Comparison of ENCODE assay signal across 13 cellular contexts in the genomic region with DNA sequence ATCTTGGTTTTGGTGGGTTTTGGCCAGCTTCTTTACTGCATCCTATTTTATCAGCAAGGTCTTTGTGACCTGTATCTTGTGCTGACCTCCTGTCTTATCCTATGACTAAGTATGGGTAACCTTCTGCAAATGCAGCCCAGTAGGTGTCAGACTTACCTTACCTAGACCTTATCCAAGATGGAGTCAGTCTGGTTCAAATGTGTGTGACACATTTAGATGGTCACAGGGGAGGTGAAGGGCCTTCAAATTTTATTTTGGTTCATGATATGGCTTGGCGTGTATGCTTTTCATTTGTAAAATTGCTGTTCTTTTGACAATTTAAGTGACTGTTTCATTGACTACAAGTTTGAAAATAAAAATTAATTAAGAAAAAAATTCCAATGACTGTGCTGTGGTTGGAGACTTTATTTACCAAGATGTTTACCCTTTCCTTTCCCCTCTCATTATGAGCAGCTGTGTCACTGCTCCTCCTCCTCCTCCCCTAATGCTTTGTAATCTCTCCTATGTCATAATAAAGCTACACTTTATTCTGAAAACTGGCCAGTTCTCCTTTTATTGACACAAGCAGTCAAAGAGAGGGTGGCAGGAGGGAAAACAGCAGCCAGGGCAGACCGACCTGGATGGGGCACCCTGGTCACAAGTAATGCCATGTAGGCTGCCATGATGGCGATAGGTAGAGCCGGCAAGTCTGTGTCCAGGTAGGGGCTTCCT. TPM values are rescaled to one million over a fixed set of nuclear protein-coding genes. Genes with fewer than 3 reads are reported as not detected.
DNase-seq lines count a peak whose midpoint lies in the region; ATAC-seq and TF ChIP-seq lines count a peak whose summit lies in the region.
"Had no signal": no experiment of that assay in that cellular context is flagged by ENCODE, and none has a peak within 500 bp of the region (broad histone marks: within the 10 kb centered on the region; RNA-seq: fewer than 3 reads in every experiment).

No MANE protein-coding gene starts in this region.

- ATAC-seq in WTC11 (no peak), left lung (peak; percentile 34), GM21529 (IDR thresholded peaks at IDR 0.05; ENCODE audit: unreplicated experiment) (no peak)
- no peak for ATAC-seq in natural killer cell treated with Interleukin-12 subunit alpha and Interleukin-12 subunit beta and Interleukin-15 and Interleukin-18, amount 100 ng/mL, for 72 hours
- ATAC-seq: Panc1 had no signal

- no peak overlapping the region for H3K27ac Mint-ChIP-seq in WTC11
- no peak overlapping the region for H3K27ac Mint-ChIP-seq in natural killer cell treated with Interleukin-12 subunit alpha and Interleukin-12 subunit beta and Interleukin-15 and Interleukin-18, amount 100 ng/mL, for 72 hours

- H3K4me1 Mint-ChIP-seq in WTC11: peaks cover 3% of the 10 kb centered on the region; the same call in 1 of the 2 replicates
- no peaks in the 10 kb centered on the region for H3K4me1 Mint-ChIP-seq in natural killer cell treated with Interleukin-12 subunit alpha and Interleukin-12 subunit beta and Interleukin-15 and Interleukin-18, amount 100 ng/mL, for 72 hours (ENCODE audit: low read depth in 2 of 2)

- no peak overlapping the region for H3K27ac ChIP-seq in left lung

- TF ChIP-seq POLR2A in erythroblast (IDR thresholded peaks at IDR 0.05; ENCODE audit: low read length): no peak

- TF ChIP-seq CTCF in WTC11 (IDR thresholded peaks at IDR 0.05): no peak
- TF ChIP-seq CTCF in left lung (IDR thresholded peaks at IDR 0.05): no peak

- intact Hi-C loops in left lung (cut with DNase I): no loop called here

- H3K9me3 ChIP-seq in left lung: no peaks in the 10 kb centered on the region

- POLR2A ChIA-PET in WTC11 (lab: Charles Lee): no interaction called here

- H3K36me3 ChIP-seq in H7 (replicated peaks; ENCODE audit: control insufficient read depth, insufficient read depth, low read length) (no peaks in the 10 kb centered on the region), left lung (no peaks in the 10 kb centered on the region)

- H3K36me3 Mint-ChIP-seq in WTC11: no peaks in the 10 kb centered on the region
- no peaks in the 10 kb centered on the region for H3K36me3 Mint-ChIP-seq in natural killer cell treated with Interleukin-12 subunit alpha and Interleukin-12 subunit beta and Interleukin-15 and Interleukin-18, amount 100 ng/mL, for 72 hours

- CTCF ChIA-PET in WTC11 (lab: Charles Lee): interaction anchor here (1.2 kb wide), 1 partner anchor 69 kb away, joined by 3 read pairs; no protein-coding TSS in a partner anchor

- H3K4me1 ChIP-seq in left lung: no peaks in the 10 kb centered on the region

- H3K4me3 ChIP-seq in H7 (ENCODE audit: insufficient read depth, low read depth, low read length): no peak overlapping the region
- no peak overlapping the region for H3K4me3 ChIP-seq in left lung

- no peak overlapping the region for H3K4me3 Mint-ChIP-seq in WTC11
- no peak overlapping the region for H3K4me3 Mint-ChIP-seq in natural killer cell treated with Interleukin-12 subunit alpha and Interleukin-12 subunit beta and Interleukin-15 and Interleukin-18, amount 100 ng/mL, for 72 hours

- H3K27me3 Mint-ChIP-seq in WTC11 (ENCODE audit: low read depth): no peaks in the 10 kb centered on the region
- no peaks in the 10 kb centered on the region for H3K27me3 Mint-ChIP-seq in natural killer cell treated with Interleukin-12 subunit alpha and Interleukin-12 subunit beta and Interleukin-15 and Interleukin-18, amount 100 ng/mL, for 72 hours

- no peaks in the 10 kb centered on the region for H3K9me3 Mint-ChIP-seq in WTC11
- H3K9me3 Mint-ChIP-seq in natural killer cell treated with Interleukin-12 subunit alpha and Interleukin-12 subunit beta and Interleukin-15 and Interleukin-18, amount 100 ng/mL, for 72 hours: no peaks in the 10 kb centered on the region

- peak; percentile 23 for DNase-seq in EH (ENCODE audit: low read depth)
- peak; percentile 32 for DNase-seq in H7
- DNase-seq in WTC11 (ENCODE audit: low spot score): no peak
- no peak for DNase-seq in left lung
- DNase-seq in erythroblast (lab: John Stamatoyannopoulos, UW): no peak
- no peak for DNase-seq in natural killer cell treated with Interleukin-12 subunit alpha and Interleukin-12 subunit beta and Interleukin-15 and Interleukin-18, amount 100 ng/mL, for 72 hours (ENCODE audit: low spot score)
- DNase-seq: GF-D8, NCI-H1092 had no signal

- no peaks in the 10 kb centered on the region for H3K27me3 ChIP-seq in H7 (ENCODE audit: control insufficient read depth, insufficient read depth, low read length)
- H3K27me3 ChIP-seq in left lung: no peaks in the 10 kb centered on the region

TF ChIP-seq in WTC11, 78 proteins besides CTCF, POLR2A, EP300 and RAD21:
- no peak for TF ChIP-seq GTF2I (CRISPR knock-in tag; conservative IDR thresholded peaks at IDR 0.05)
- TF ChIP-seq, protein P1, sequence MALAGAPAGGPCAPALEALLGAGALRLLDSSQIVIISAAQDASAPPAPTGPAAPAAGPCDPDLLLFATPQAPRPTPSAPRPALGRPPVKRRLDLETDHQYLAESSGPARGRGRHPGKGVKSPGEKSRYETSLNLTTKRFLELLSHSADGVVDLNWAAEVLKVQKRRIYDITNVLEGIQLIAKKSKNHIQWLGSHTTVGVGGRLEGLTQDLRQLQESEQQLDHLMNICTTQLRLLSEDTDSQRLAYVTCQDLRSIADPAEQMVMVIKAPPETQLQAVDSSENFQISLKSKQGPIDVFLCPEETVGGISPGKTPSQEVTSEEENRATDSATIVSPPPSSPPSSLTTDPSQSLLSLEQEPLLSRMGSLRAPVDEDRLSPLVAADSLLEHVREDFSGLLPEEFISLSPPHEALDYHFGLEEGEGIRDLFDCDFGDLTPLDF (CRISPR knock-in tag; IDR thresholded peaks at IDR 0.05): no peak
- TF ChIP-seq, protein P2, sequence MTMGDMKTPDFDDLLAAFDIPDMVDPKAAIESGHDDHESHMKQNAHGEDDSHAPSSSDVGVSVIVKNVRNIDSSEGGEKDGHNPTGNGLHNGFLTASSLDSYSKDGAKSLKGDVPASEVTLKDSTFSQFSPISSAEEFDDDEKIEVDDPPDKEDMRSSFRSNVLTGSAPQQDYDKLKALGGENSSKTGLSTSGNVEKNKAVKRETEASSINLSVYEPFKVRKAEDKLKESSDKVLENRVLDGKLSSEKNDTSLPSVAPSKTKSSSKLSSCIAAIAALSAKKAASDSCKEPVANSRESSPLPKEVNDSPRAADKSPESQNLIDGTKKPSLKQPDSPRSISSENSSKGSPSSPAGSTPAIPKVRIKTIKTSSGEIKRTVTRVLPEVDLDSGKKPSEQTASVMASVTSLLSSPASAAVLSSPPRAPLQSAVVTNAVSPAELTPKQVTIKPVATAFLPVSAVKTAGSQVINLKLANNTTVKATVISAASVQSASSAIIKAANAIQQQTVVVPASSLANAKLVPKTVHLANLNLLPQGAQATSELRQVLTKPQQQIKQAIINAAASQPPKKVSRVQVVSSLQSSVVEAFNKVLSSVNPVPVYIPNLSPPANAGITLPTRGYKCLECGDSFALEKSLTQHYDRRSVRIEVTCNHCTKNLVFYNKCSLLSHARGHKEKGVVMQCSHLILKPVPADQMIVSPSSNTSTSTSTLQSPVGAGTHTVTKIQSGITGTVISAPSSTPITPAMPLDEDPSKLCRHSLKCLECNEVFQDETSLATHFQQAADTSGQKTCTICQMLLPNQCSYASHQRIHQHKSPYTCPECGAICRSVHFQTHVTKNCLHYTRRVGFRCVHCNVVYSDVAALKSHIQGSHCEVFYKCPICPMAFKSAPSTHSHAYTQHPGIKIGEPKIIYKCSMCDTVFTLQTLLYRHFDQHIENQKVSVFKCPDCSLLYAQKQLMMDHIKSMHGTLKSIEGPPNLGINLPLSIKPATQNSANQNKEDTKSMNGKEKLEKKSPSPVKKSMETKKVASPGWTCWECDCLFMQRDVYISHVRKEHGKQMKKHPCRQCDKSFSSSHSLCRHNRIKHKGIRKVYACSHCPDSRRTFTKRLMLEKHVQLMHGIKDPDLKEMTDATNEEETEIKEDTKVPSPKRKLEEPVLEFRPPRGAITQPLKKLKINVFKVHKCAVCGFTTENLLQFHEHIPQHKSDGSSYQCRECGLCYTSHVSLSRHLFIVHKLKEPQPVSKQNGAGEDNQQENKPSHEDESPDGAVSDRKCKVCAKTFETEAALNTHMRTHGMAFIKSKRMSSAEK (CRISPR knock-in tag; IDR thresholded peaks at IDR 0.05; ENCODE audit: borderline replicate concordance): no peak
- TF ChIP-seq, protein P3, sequence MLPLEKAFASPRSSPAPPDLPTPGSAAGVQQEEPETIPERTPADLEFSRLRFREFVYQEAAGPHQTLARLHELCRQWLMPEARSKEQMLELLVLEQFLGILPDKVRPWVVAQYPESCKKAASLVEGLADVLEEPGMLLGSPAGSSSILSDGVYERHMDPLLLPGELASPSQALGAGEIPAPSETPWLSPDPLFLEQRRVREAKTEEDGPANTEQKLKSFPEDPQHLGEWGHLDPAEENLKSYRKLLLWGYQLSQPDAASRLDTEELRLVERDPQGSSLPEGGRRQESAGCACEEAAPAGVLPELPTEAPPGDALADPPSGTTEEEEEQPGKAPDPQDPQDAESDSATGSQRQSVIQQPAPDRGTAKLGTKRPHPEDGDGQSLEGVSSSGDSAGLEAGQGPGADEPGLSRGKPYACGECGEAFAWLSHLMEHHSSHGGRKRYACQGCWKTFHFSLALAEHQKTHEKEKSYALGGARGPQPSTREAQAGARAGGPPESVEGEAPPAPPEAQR (CRISPR knock-in tag; IDR thresholded peaks at IDR 0.05): 0 out of 2 replicates have a peak, but pooled peaks have one; percentile 72
- TF ChIP-seq, protein P4, sequence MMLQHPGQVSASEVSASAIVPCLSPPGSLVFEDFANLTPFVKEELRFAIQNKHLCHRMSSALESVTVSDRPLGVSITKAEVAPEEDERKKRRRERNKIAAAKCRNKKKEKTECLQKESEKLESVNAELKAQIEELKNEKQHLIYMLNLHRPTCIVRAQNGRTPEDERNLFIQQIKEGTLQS (CRISPR knock-in tag; conservative IDR thresholded peaks at IDR 0.05): no peak
- TF ChIP-seq, protein P5, sequence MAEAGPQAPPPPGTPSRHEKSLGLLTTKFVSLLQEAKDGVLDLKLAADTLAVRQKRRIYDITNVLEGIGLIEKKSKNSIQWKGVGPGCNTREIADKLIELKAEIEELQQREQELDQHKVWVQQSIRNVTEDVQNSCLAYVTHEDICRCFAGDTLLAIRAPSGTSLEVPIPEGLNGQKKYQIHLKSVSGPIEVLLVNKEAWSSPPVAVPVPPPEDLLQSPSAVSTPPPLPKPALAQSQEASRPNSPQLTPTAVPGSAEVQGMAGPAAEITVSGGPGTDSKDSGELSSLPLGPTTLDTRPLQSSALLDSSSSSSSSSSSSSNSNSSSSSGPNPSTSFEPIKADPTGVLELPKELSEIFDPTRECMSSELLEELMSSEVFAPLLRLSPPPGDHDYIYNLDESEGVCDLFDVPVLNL (CRISPR knock-in tag; IDR thresholded peaks at IDR 0.05; ENCODE audit: borderline replicate concordance, low read depth): no peak
TF ChIP-seq in WTC11: peak in this region for 1.

RNA-seq across cellular contexts. Expression of a gene that starts 49.4 kb away (rescaled TPM):
- total RNA-seq in H7 (2014; rRNA removed; shearing (Covaris generic)): 0.21 TPM in 1 of 2 replicates, not detected in the other
- total RNA-seq in WTC11 (2021) (0.18 TPM in 2 of 3 replicates, not detected in the other), left lung (under 1 TPM; 0.61 to 0.79 TPM)
- total RNA-seq in natural killer cell treated with Interleukin-12 subunit alpha and Interleukin-12 subunit beta and Interleukin-15 and Interleukin-18, amount 100 ng/mL, for 72 hours: 1 to 10 TPM in 1 of 2 donors, not detected in 1; 2.3 TPM
- total RNA-seq: fibroblast of lung, lower leg skin, pulmonary artery endothelial cell had no signal

Comparison
In these comparisons a context has a peak if more than half of its experiments do, and no peak if none do; other contexts are left out.
1. DNase-seq: peak in EH (single experiment) and H7 (single experiment); none in WTC11 (single experiment), left lung (0 of 2), erythroblast (0 of 2) and natural killer cell treated with Interleukin-12 subunit alpha and Interleukin-12 subunit beta and Interleukin-15 and Interleukin-18, amount 100 ng/mL, for 72 hours (single experiment).